Comparison of ENCODE assay signal across 1 cellular context in genomic region chr7:141012044-141012685, GRCh38.
TF ChIP-seq lines count a peak whose summit lies in the region.

No MANE protein-coding gene starts in this region.

TF ChIP-seq in WTC11, 78 proteins besides CTCF, POLR2A, EP300 and RAD21 (continued from another document):
- no peak for TF ChIP-seq CREB1 (CRISPR knock-in tag; IDR thresholded peaks at IDR 0.05)
- TF ChIP-seq TEAD4 (CRISPR knock-in tag; IDR thresholded peaks at IDR 0.05): no peak
- no peak for TF ChIP-seq IRF2 (CRISPR knock-in tag; IDR thresholded peaks at IDR 0.05; ENCODE audit: borderline replicate concordance, low read depth)
- TF ChIP-seq, protein P1, sequence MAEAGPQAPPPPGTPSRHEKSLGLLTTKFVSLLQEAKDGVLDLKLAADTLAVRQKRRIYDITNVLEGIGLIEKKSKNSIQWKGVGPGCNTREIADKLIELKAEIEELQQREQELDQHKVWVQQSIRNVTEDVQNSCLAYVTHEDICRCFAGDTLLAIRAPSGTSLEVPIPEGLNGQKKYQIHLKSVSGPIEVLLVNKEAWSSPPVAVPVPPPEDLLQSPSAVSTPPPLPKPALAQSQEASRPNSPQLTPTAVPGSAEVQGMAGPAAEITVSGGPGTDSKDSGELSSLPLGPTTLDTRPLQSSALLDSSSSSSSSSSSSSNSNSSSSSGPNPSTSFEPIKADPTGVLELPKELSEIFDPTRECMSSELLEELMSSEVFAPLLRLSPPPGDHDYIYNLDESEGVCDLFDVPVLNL (CRISPR knock-in tag; IDR thresholded peaks at IDR 0.05; ENCODE audit: borderline replicate concordance, low read depth): no peak
- no peak for TF ChIP-seq ZNF281 (CRISPR knock-in tag; IDR thresholded peaks at IDR 0.05)
- TF ChIP-seq FOXK1 (CRISPR knock-in tag; IDR thresholded peaks at IDR 0.05): no peak
- TF ChIP-seq ARID4B (CRISPR knock-in tag; IDR thresholded peaks at IDR 0.05; ENCODE audit: borderline replicate concordance): no peak
- TF ChIP-seq, protein P2, sequence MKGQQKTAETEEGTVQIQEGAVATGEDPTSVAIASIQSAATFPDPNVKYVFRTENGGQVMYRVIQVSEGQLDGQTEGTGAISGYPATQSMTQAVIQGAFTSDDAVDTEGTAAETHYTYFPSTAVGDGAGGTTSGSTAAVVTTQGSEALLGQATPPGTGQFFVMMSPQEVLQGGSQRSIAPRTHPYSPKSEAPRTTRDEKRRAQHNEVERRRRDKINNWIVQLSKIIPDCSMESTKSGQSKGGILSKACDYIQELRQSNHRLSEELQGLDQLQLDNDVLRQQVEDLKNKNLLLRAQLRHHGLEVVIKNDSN (CRISPR knock-in tag; IDR thresholded peaks at IDR 0.05): no peak
- no peak for TF ChIP-seq ATF2 (CRISPR knock-in tag; IDR thresholded peaks at IDR 0.05; ENCODE audit: borderline replicate concordance, low read depth)
- TF ChIP-seq SOX15 (CRISPR knock-in tag; IDR thresholded peaks at IDR 0.05): no peak
- TF ChIP-seq ZNF423 (CRISPR knock-in tag; IDR thresholded peaks at IDR 0.05): no peak
- no peak for TF ChIP-seq SMAD3 (CRISPR knock-in tag; IDR thresholded peaks at IDR 0.05; ENCODE audit: borderline replicate concordance)
- no peak for TF ChIP-seq CBFB (CRISPR knock-in tag; IDR thresholded peaks at IDR 0.05; ENCODE audit: low read depth)
